In genomic region chr12:120822832-120823503, GRCh38 we compare ENCODE assay signal across 18 cellular contexts.
DNase-seq lines count a peak whose midpoint lies in the region; ATAC-seq, FAIRE-seq and TF ChIP-seq lines count a peak whose summit lies in the region.
"Had no signal": no experiment of that assay in that cellular context is flagged by ENCODE, and none has a peak within 500 bp of the region (broad histone marks: within the 10 kb centered on the region; RNA-seq: fewer than 3 reads in every experiment).

No MANE protein-coding gene starts in this region.

- peak overlapping the region in 7 of 10 donors; percentile 11 to 84 (median 52) for H3K27ac Mint-ChIP-seq in naive thymus-derived CD8-positive, alpha-beta T cell
- peak overlapping the region in 1 of 6 donors; percentile 8 for H3K27ac Mint-ChIP-seq in immature natural killer cell
- H3K27ac Mint-ChIP-seq: natural killer cell; T-helper 2 cell treated with Interferon-gamma antibody and Interleukin-4, amounts not matched to agents 5 μg/mL and 100 μg/mL, for 36 hours had no signal

- POLR2A ChIA-PET in naive thymus-derived CD8-positive, alpha-beta T cell (lab: Charles Lee), result no interaction called here

- TF ChIP-seq CTCF in D721Med (IDR thresholded peaks at IDR 0.05; ENCODE audit: insufficient read depth, missing control alignments), result no peak

- no peak for ATAC-seq in naive thymus-derived CD8-positive, alpha-beta T cell
- ATAC-seq in GM21825 (IDR thresholded peaks at IDR 0.05; ENCODE audit: unreplicated experiment), result no peak
- ATAC-seq: left ventricle myocardium superior, natural killer cell, right cardiac atrium had no signal

- no peaks in the 10 kb centered on the region for H3K27me3 Mint-ChIP-seq in naive thymus-derived CD8-positive, alpha-beta T cell
- no peaks in the 10 kb centered on the region for H3K27me3 Mint-ChIP-seq in immature natural killer cell (ENCODE audit: low read depth in 3 of 3)

- no peaks in the 10 kb centered on the region for H3K9me3 Mint-ChIP-seq in naive thymus-derived CD8-positive, alpha-beta T cell
- H3K9me3 Mint-ChIP-seq in immature natural killer cell, result no peaks in the 10 kb centered on the region
- H3K9me3 Mint-ChIP-seq: natural killer cell; T-helper 2 cell treated with Interferon-gamma antibody and Interleukin-4, amounts not matched to agents 5 μg/mL and 100 μg/mL, for 36 hours had no signal

- FAIRE-seq in H54 (lab: Jason Lieb, UNC) (peak; percentile 20), D721Med (lab: Jason Lieb, UNC) (no peak)

- TF ChIP-seq POLR2A in H54 (IDR thresholded peaks at IDR 0.05; ENCODE audit: low read depth, low read length), result no peak

- peak overlapping the region in 3 of 10 donors; percentile 10 to 30 (median 12) for H3K4me3 Mint-ChIP-seq in naive thymus-derived CD8-positive, alpha-beta T cell
- H3K4me3 Mint-ChIP-seq in immature natural killer cell, result no peak overlapping the region
- H3K4me3 Mint-ChIP-seq: natural killer cell; T-helper 2 cell treated with Interferon-gamma antibody and Interleukin-4, amounts not matched to agents 5 μg/mL and 100 μg/mL, for 36 hours had no signal

- no peak for DNase-seq in H54 (ENCODE audit: insufficient read length, low spot score)
- peak; percentile 89 for DNase-seq in NCI-H146 treated with DMSO at 0.1 percent for 48 hours (lab: John Stamatoyannopoulos, UW; ENCODE audit: unreplicated experiment)
- peak; percentile 25 for DNase-seq in cerebellar cortex (ENCODE audit: low spot score)
- DNase-seq in naive thymus-derived CD8-positive, alpha-beta T cell, result no peak
- no peak for DNase-seq in immature natural killer cell
- no peak for DNase-seq in D721Med (ENCODE audit: insufficient read length, low spot score)
- DNase-seq: activated CD4-positive, alpha-beta T cell treated with anti-CD3 and anti-CD28 coated beads for 1 hour; activated CD8-positive, alpha-beta memory T cell treated with anti-CD3 and anti-CD28 coated beads, Interleukin-2, amount 50 U/mL, for 48 hours; activated naive CD4-positive, alpha-beta T cell treated with anti-CD3 and anti-CD28 coated beads, Interleukin-2, amount 50 U/mL, for 16 hours; BE2C; effector CD4-positive, alpha-beta T cell; left ventricle myocardium superior; natural killer cell; NCI-H2171 treated with DMSO at 0.1 percent for 48 hours; right cardiac atrium; SIG-M5 had no signal

- peaks cover 24 to 63% (median 56%) of the 10 kb centered on the region in 4 donors for H3K4me1 Mint-ChIP-seq in naive thymus-derived CD8-positive, alpha-beta T cell
- H3K4me1 Mint-ChIP-seq in immature natural killer cell, result peaks cover 33 to 65% of the 10 kb centered on the region in 2 donors

- peaks cover 0 to 6% (median 0%) of the 10 kb centered on the region in 3 donors for H3K36me3 Mint-ChIP-seq in naive thymus-derived CD8-positive, alpha-beta T cell
- no peaks in the 10 kb centered on the region for H3K36me3 Mint-ChIP-seq in immature natural killer cell
- H3K36me3 Mint-ChIP-seq: natural killer cell had no signal

Comparison
In these comparisons a context has a peak if more than half of its experiments do, and no peak if none do; other contexts are left out.
1. DNase-seq: peak in NCI-H146 treated with DMSO at 0.1 percent for 48 hours (single experiment) and cerebellar cortex (single experiment); none in H54 (single experiment), naive thymus-derived CD8-positive, alpha-beta T cell (0 of 10), immature natural killer cell (0 of 3) and D721Med (single experiment).